8 cellular contexts compared by ENCODE assay signal in genomic region chrX:103688949-103689348, GRCh38. TPM values are rescaled to one million over a fixed set of nuclear protein-coding genes. Genes with fewer than 3 reads are reported as not detected.
A peak's percentile ranks its signal among the peaks of the same experiment; 100 is the strongest.
DNase-seq lines count a peak whose midpoint lies in the region; ATAC-seq and TF ChIP-seq lines count a peak whose summit lies in the region.

No MANE protein-coding gene starts in this region.

- no peak for TF ChIP-seq POLR2A in stomach (IDR thresholded peaks at IDR 0.05)

- H3K4me1 ChIP-seq in DND-41 (ENCODE audit: insufficient read depth, low read length) (peaks cover 31% of the 10 kb centered on the region), Loucy (ENCODE audit: insufficient read depth, low read length, poor library complexity, severe bottlenecking) (peaks cover 22% of the 10 kb centered on the region), stomach (peaks cover 0 to 13% (median 5%) of the 10 kb centered on the region in 4 donors)

- intact Hi-C loops in stomach (cut with DNase I; ENCODE audit: low total_unique reads), result no loop called here

- TF ChIP-seq CTCF in DND-41 (IDR thresholded peaks at IDR 0.05; ENCODE audit: borderline replicate concordance, extremely low read depth, low read length, poor library complexity, severe bottlenecking) (peak; percentile 69), Loucy (conservative IDR thresholded peaks at IDR 0.05; ENCODE audit: low read length) (peak; percentile 66), stomach (IDR thresholded peaks at IDR 0.05) (peak in 5 of 7 experiments; percentile 32 to 61 (median 49))

- H2AFZ ChIP-seq in DND-41 (ENCODE audit: low read depth, low read length) (no peak overlapping the region; the same call in 1 of the 2 replicates), Loucy (ENCODE audit: low read length) (no peak overlapping the region)

- no peaks in the 10 kb centered on the region; the same call in 1 of the 2 replicates for H3F3A ChIP-seq in Loucy (ENCODE audit: low read depth)

- H3K79me2 ChIP-seq in DND-41 (ENCODE audit: insufficient read depth, low read length) (peaks cover 38% of the 10 kb centered on the region), Loucy (ENCODE audit: insufficient read depth, low read length) (peaks cover 34% of the 10 kb centered on the region)

- no peaks in the 10 kb centered on the region for H3K27me3 ChIP-seq in DND-41 (ENCODE audit: insufficient read depth, low read length, poor library complexity)
- H3K27me3 ChIP-seq in Loucy (ENCODE audit: insufficient read depth, low read length, poor library complexity, severe bottlenecking), result no peaks in the 10 kb centered on the region
- H3K27me3 ChIP-seq in stomach, result peaks cover 0 to 4% (median 0%) of the 10 kb centered on the region in 3 donors

- in situ Hi-C loops in SK-MEL-5 (cut with HindIII; ENCODE audit: low pct_unique_long_range_greater_than_20kb, low sequenced_read_pairs), result no loop called here

- H3K4me3 ChIP-seq in DND-41 (ENCODE audit: low read depth in 1 of 2, low read length in 2 of 2), result peak overlapping the region in 1 of 2 experiments; percentile 74; a peak in 2 of 4 replicates
- peak overlapping the region; percentile 99 for H3K4me3 ChIP-seq in Loucy (ENCODE audit: low read length, poor library complexity, severe bottlenecking)
- H3K4me3 ChIP-seq in stomach, result no peak overlapping the region

- H3K9me2 ChIP-seq in Loucy (replicated peaks; ENCODE audit: low read depth, low read length), result no peaks in the 10 kb centered on the region

- peak overlapping the region; percentile 84; the same call in 1 of the 2 replicates for H3K9ac ChIP-seq in DND-41 (ENCODE audit: low read depth, low read length)
- H3K9ac ChIP-seq in Loucy (ENCODE audit: low read depth, low read length, poor library complexity, severe bottlenecking), result peak overlapping the region; percentile 99

- H3K4me2 ChIP-seq in DND-41 (ENCODE audit: insufficient read depth, low read length) (peak overlapping the region; percentile 86), Loucy (ENCODE audit: low read depth, low read length, poor library complexity, severe bottlenecking) (peak overlapping the region; percentile 92)

- DNase-seq in DND-41 (peak; percentile 6), SK-MEL-5 (ENCODE audit: low read depth, low spot score) (peak; percentile 51), foreskin melanocyte (peak; percentile 25), stomach (no peak)
- no peak for DNase-seq in activated CD8-positive, alpha-beta memory T cell treated with anti-CD3 and anti-CD28 coated beads for 24 hours

- H4K20me1 ChIP-seq in DND-41 (ENCODE audit: insufficient read depth, low read length) (peaks cover 6% of the 10 kb centered on the region; the same call in 1 of the 2 replicates), Loucy (ENCODE audit: insufficient read depth, low read length, poor library complexity, severe bottlenecking) (peaks cover 23% of the 10 kb centered on the region)

- no peak overlapping the region for H3K27ac ChIP-seq in DND-41 (ENCODE audit: low read length)
- H3K27ac ChIP-seq in stomach, result peak overlapping the region in 4 of 5 donors; percentile 89 to 96 (median 94)

- no peak for TF ChIP-seq EP300 in stomach (IDR thresholded peaks at IDR 0.05)

- ATAC-seq in DND-41 (ENCODE audit: insufficient read depth, low read depth), result no peak
- no peak for ATAC-seq in HG02763 (IDR thresholded peaks at IDR 0.05; ENCODE audit: unreplicated experiment)
- no peak for ATAC-seq in HG03378 (IDR thresholded peaks at IDR 0.05; ENCODE audit: unreplicated experiment)

- H3K9me3 ChIP-seq in DND-41 (ENCODE audit: insufficient read depth, low read length, severe bottlenecking) (no peaks in the 10 kb centered on the region), Loucy (ENCODE audit: insufficient read depth, low read depth, low read length) (no peaks in the 10 kb centered on the region), stomach (no peaks in the 10 kb centered on the region)

- H3K36me3 ChIP-seq in DND-41 (ENCODE audit: insufficient read depth, low read length) (peaks cover 13% of the 10 kb centered on the region), Loucy (ENCODE audit: insufficient read depth, low read length) (peaks cover 12% of the 10 kb centered on the region), stomach (peaks cover 0 to 12% (median 6%) of the 10 kb centered on the region in 4 donors)

- WGBS in stomach, 5 donors, result 28 to 39% (median 33%) methylated on average over 4 of the region's 4 CpGs

RNA-seq across cellular contexts. Expression of gene MORF4L2, which starts 2.5 kb away (rescaled TPM):
- 469 and 495 TPM in 2 replicates for total RNA-seq in SK-MEL-5 (2014; rRNA removed; shearing (Covaris generic))
- 381 and 393 TPM in 2 replicates for polyA plus RNA-seq in SK-MEL-5 (2015; cell fraction: cytosol; rRNA removed)
- polyA plus RNA-seq in SK-MEL-5 (2015; cell fraction: nucleus; rRNA removed), result 1,327 and 1,371 TPM in 2 replicates
- 100 to 1,000 TPM; 104 to 441 (median 238) TPM for total RNA-seq in stomach
- polyA plus RNA-seq in stomach, result 100 to 1,000 TPM; 167 to 268 (median 259) TPM

RNA-seq across cellular contexts. Expression of gene TMEM31, which starts 21.8 kb away (rescaled TPM):
- not detected in 2 replicates for total RNA-seq in SK-MEL-5 (2014; rRNA removed; shearing (Covaris generic))
- not detected in 2 replicates for polyA plus RNA-seq in SK-MEL-5 (2015; cell fraction: cytosol; rRNA removed)
- polyA plus RNA-seq in SK-MEL-5 (2015; cell fraction: nucleus; rRNA removed), result not detected in 2 replicates
- total RNA-seq in stomach, result not detected
- polyA plus RNA-seq in stomach, result not detected

Comparison
In these comparisons a context has a peak if more than half of its experiments do, and no peak if none do; other contexts are left out.
1. DNase-seq: peak in DND-41 (single experiment), SK-MEL-5 (single experiment) and foreskin melanocyte (single experiment); none in stomach (single experiment) and activated CD8-positive, alpha-beta memory T cell treated with anti-CD3 and anti-CD28 coated beads for 24 hours (single experiment).
2. Peak in every context shown above with its lines, with median percentiles within 50 percentile points of each other: CTCF ChIP-seq.